In the genomic region with DNA sequence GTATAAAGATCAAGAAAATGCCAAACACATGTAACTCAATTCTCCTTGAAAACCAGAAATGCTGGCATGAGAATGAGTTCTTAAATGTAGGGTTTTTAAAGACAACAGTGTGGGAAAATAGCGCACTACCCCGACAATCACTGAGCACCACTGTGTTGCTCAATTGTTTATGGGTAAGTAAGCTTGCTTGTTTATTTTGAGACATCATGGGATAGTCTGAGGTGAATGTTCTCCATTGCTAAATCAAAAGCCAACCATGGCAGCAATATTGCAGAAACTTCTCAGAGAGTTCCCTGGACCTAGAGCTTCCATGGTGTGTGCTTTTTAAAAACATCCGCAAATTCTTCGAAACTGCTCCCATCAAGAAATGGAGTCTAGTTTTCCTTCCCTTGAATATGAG, we compare ENCODE assay signal across 38 cellular contexts.
"Had no signal": no experiment of that assay in that cellular context is flagged by ENCODE, and none has a peak within 500 bp of the region (broad histone marks: within the 10 kb centered on the region; RNA-seq: fewer than 3 reads in every experiment).

No MANE protein-coding gene starts in this region.

- H3K27me3 ChIP-seq: ascending aorta, body of pancreas, brain microvascular endothelial cell, breast epithelium, cardiac muscle cell had no signal

- H3K9me3 ChIP-seq: adrenal gland, ascending aorta, body of pancreas, breast epithelium had no signal

- H3K27ac Mint-ChIP-seq: activated naive CD4-positive, alpha-beta T cell treated with anti-CD3 and anti-CD28 coated beads for 36 hours; activated naive CD4-positive, alpha-beta T cell treated with anti-CD3 and anti-CD28 coated beads, Interleukin-2, amount 10 ng/mL, durations not matched to agents 7 days and 5 days; activated naive CD4-positive, alpha-beta T cell treated with anti-CD3 and anti-CD28 coated beads, Interleukin-2, amount 50 U/mL, for 24 hours; activated naive CD4-positive, alpha-beta T cell treated with anti-CD3 and anti-CD28 coated beads, Interleukin-2, amount 50 U/mL, for 72 hours; activated naive CD8-positive, alpha-beta T cell; activated naive CD8-positive, alpha-beta T cell treated with anti-CD3 and anti-CD28 coated beads for 36 hours; activated naive CD8-positive, alpha-beta T cell treated with anti-CD3 and anti-CD28 coated beads, Interleukin-2, amount 10 ng/mL, durations not matched to agents 7 days and 5 days; activated naive CD8-positive, alpha-beta T cell treated with anti-CD3 and anti-CD28 coated beads, Interleukin-2, amount 50 U/mL, for 24 hours; activated T-cell treated with anti-CD3 and anti-CD28 coated beads, Interleukin-2, amount 50 U/mL, for 24 hours; activated T-cell treated with anti-CD3 and anti-CD28 coated beads, Interleukin-2, amount 50 U/mL, for 72 hours; activated T-helper 1 cell treated with anti-CD3 and anti-CD28 coated beads, Interleukin-12 subunit alpha, Interleukin-12 subunit beta, Interleukin-2, Interleukin-4 antibody, amounts not matched to agents 30 ng/mL and 10 ng/mL and 1 ng/mL, durations not matched to agents 14 hours and 24 hours and 36 hours; activated T-helper 17 cell treated with anti-CD3 and anti-CD28 coated beads, Interleukin-2, amount 50 U/mL, for 72 hours; activated T-helper 2 cell treated with anti-CD3 and anti-CD28 coated beads, Interferon-gamma antibody, Interleukin-2, Interleukin-4, amounts not matched to agents 10 μg/mL and 5 μg/mL and 100 μg/mL, durations not matched to agents 14 hours and 24 hours and 36 hours; brain had no signal

- H3K27ac ChIP-seq: adrenal gland, ascending aorta, body of pancreas, brain microvascular endothelial cell, breast epithelium, cardiac muscle cell had no signal

- H3K9me3 Mint-ChIP-seq: activated naive CD4-positive, alpha-beta T cell treated with anti-CD3 and anti-CD28 coated beads for 36 hours; activated naive CD4-positive, alpha-beta T cell treated with anti-CD3 and anti-CD28 coated beads, Interleukin-2, amount 10 ng/mL, durations not matched to agents 7 days and 5 days; activated naive CD4-positive, alpha-beta T cell treated with anti-CD3 and anti-CD28 coated beads, Interleukin-2, amount 50 U/mL, for 24 hours; activated naive CD4-positive, alpha-beta T cell treated with anti-CD3 and anti-CD28 coated beads, Interleukin-2, amount 50 U/mL, for 72 hours; activated naive CD8-positive, alpha-beta T cell treated with anti-CD3 and anti-CD28 coated beads for 36 hours; activated naive CD8-positive, alpha-beta T cell treated with anti-CD3 and anti-CD28 coated beads, Interleukin-2, amount 10 ng/mL, durations not matched to agents 7 days and 5 days; activated naive CD8-positive, alpha-beta T cell treated with anti-CD3 and anti-CD28 coated beads, Interleukin-2, amount 50 U/mL, for 24 hours; activated T-cell treated with anti-CD3 and anti-CD28 coated beads, Interleukin-2, amount 50 U/mL, for 24 hours; activated T-cell treated with anti-CD3 and anti-CD28 coated beads, Interleukin-2, amount 50 U/mL, for 4 hours; activated T-helper 1 cell treated with anti-CD3 and anti-CD28 coated beads, Interleukin-12 subunit alpha, Interleukin-12 subunit beta, Interleukin-2, Interleukin-4 antibody, amounts not matched to agents 30 ng/mL and 10 ng/mL and 1 ng/mL, durations not matched to agents 14 hours and 24 hours and 36 hours; activated T-helper 17 cell treated with anti-CD3 and anti-CD28 coated beads, Interleukin-2, amount 50 U/mL, for 72 hours; activated T-helper 2 cell treated with anti-CD3 and anti-CD28 coated beads, Interferon-gamma antibody, Interleukin-2, Interleukin-4, amounts not matched to agents 10 μg/mL and 5 μg/mL and 100 μg/mL, durations not matched to agents 14 hours and 24 hours and 36 hours; central memory CD8-positive, alpha-beta T cell had no signal

- H3K4me3 ChIP-seq: adrenal gland, ascending aorta, body of pancreas, breast epithelium, cardiac muscle cell had no signal

- DNase-seq: activated effector memory CD4-positive, alpha-beta T cell treated with anti-CD3 and anti-CD28 coated beads, Interleukin-2, amount 50 U/mL, for 16 hours; activated effector memory CD4-positive, alpha-beta T cell treated with Interleukin-2 at 50 U/mL for 16 hours; activated gamma-delta T cell; activated gamma-delta T cell treated with Interleukin-2 at 50 U/mL for 16 hours; activated naive CD4-positive, alpha-beta T cell; activated naive CD4-positive, alpha-beta T cell treated with anti-CD3 and anti-CD28 coated beads for 36 hours; activated naive CD4-positive, alpha-beta T cell treated with anti-CD3 and anti-CD28 coated beads, Interleukin-2, amount 10 ng/mL, durations not matched to agents 7 days and 5 days; activated naive CD4-positive, alpha-beta T cell treated with anti-CD3 and anti-CD28 coated beads, Interleukin-2, amount 50 U/mL, for 16 hours; activated naive CD4-positive, alpha-beta T cell treated with Interleukin-2 at 50 U/mL for 16 hours; activated naive CD8-positive, alpha-beta T cell treated with anti-CD3 and anti-CD28 coated beads for 36 hours; activated naive CD8-positive, alpha-beta T cell treated with anti-CD3 and anti-CD28 coated beads, Interleukin-2, amount 10 ng/mL, durations not matched to agents 7 days and 5 days; activated naive CD8-positive, alpha-beta T cell treated with anti-CD3 and anti-CD28 coated beads, Interleukin-2, amount 50 U/mL, for 24 hours; activated T-cell treated with anti-CD3 and anti-CD28 coated beads, Interleukin-2, amount 50 U/mL, for 1 hour; activated T-cell treated with anti-CD3 and anti-CD28 coated beads, Interleukin-2, amount 50 U/mL, for 24 hours; activated T-cell treated with anti-CD3 and anti-CD28 coated beads, Interleukin-2, amount 50 U/mL, for 4 hours; activated T-cell treated with anti-CD3 and anti-CD28 coated beads, Interleukin-2, amount 50 U/mL, for 48 hours; activated T-cell treated with anti-CD3 and anti-CD28 coated beads, Interleukin-2, amount 50 U/mL, for 72 hours; adrenal gland; amniotic stem cell; amygdala; anterior cingulate cortex; aorta; body of pancreas; brain microvascular endothelial cell; caudate nucleus; central memory CD4-positive, alpha-beta T cell; cerebellar nuclear complex had no signal

- H3K36me3 ChIP-seq: adrenal gland, ascending aorta, brain microvascular endothelial cell, breast epithelium, cardiac muscle cell had no signal

- H3K36me3 Mint-ChIP-seq: activated naive CD4-positive, alpha-beta T cell treated with anti-CD3 and anti-CD28 coated beads, Interleukin-2, amount 10 ng/mL, durations not matched to agents 7 days and 5 days; activated naive CD8-positive, alpha-beta T cell treated with anti-CD3 and anti-CD28 coated beads, Interleukin-2, amount 10 ng/mL, durations not matched to agents 7 days and 5 days; brain had no signal

- ATAC-seq: activated naive CD4-positive, alpha-beta T cell treated with anti-CD3 and anti-CD28 coated beads, Interleukin-2, amount 50 U/mL, for 72 hours; activated naive CD8-positive, alpha-beta T cell treated with anti-CD3 and anti-CD28 coated beads, Interleukin-2, amount 50 U/mL, for 24 hours; activated T-cell treated with anti-CD3 and anti-CD28 coated beads, Interleukin-2, amount 50 U/mL, for 4 hours; activated T-cell treated with anti-CD3 and anti-CD28 coated beads, Interleukin-2, amount 50 U/mL, for 72 hours; activated T-helper 17 cell treated with anti-CD3 and anti-CD28 coated beads, Interleukin-2, amount 50 U/mL, for 72 hours; body of pancreas had no signal

- H3K4me1 ChIP-seq: adrenal gland, ascending aorta, body of pancreas, breast epithelium had no signal

- H3K4me3 Mint-ChIP-seq: activated naive CD4-positive, alpha-beta T cell treated with anti-CD3 and anti-CD28 coated beads for 36 hours; activated naive CD4-positive, alpha-beta T cell treated with anti-CD3 and anti-CD28 coated beads, Interleukin-2, amount 10 ng/mL, durations not matched to agents 7 days and 5 days; activated naive CD4-positive, alpha-beta T cell treated with anti-CD3 and anti-CD28 coated beads, Interleukin-2, amount 50 U/mL, for 24 hours; activated naive CD8-positive, alpha-beta T cell; activated naive CD8-positive, alpha-beta T cell treated with anti-CD3 and anti-CD28 coated beads for 36 hours; activated naive CD8-positive, alpha-beta T cell treated with anti-CD3 and anti-CD28 coated beads, Interleukin-2, amount 10 ng/mL, durations not matched to agents 7 days and 5 days; activated naive CD8-positive, alpha-beta T cell treated with anti-CD3 and anti-CD28 coated beads, Interleukin-2, amount 50 U/mL, for 24 hours; activated T-cell treated with anti-CD3 and anti-CD28 coated beads, Interleukin-2, amount 50 U/mL, for 24 hours; activated T-cell treated with anti-CD3 and anti-CD28 coated beads, Interleukin-2, amount 50 U/mL, for 4 hours; activated T-cell treated with anti-CD3 and anti-CD28 coated beads, Interleukin-2, amount 50 U/mL, for 72 hours; activated T-helper 1 cell treated with anti-CD3 and anti-CD28 coated beads, Interleukin-12 subunit alpha, Interleukin-12 subunit beta, Interleukin-2, Interleukin-4 antibody, amounts not matched to agents 30 ng/mL and 10 ng/mL and 1 ng/mL, durations not matched to agents 14 hours and 24 hours and 36 hours; activated T-helper 17 cell treated with anti-CD3 and anti-CD28 coated beads, Interleukin-2, amount 50 U/mL, for 72 hours; brain; central memory CD8-positive, alpha-beta T cell had no signal

- H3K27me3 Mint-ChIP-seq: activated naive CD4-positive, alpha-beta T cell treated with anti-CD3 and anti-CD28 coated beads, Interleukin-2, amount 10 ng/mL, durations not matched to agents 7 days and 5 days; activated naive CD4-positive, alpha-beta T cell treated with anti-CD3 and anti-CD28 coated beads, Interleukin-2, amount 50 U/mL, for 24 hours; activated naive CD8-positive, alpha-beta T cell; activated naive CD8-positive, alpha-beta T cell treated with anti-CD3 and anti-CD28 coated beads for 36 hours; activated naive CD8-positive, alpha-beta T cell treated with anti-CD3 and anti-CD28 coated beads, Interleukin-2, amount 10 ng/mL, durations not matched to agents 7 days and 5 days; activated naive CD8-positive, alpha-beta T cell treated with anti-CD3 and anti-CD28 coated beads, Interleukin-2, amount 50 U/mL, for 24 hours; activated T-cell treated with anti-CD3 and anti-CD28 coated beads, Interleukin-2, amount 50 U/mL, for 24 hours; activated T-helper 17 cell treated with anti-CD3 and anti-CD28 coated beads, Interleukin-2, amount 50 U/mL, for 72 hours had no signal

- H3K4me1 Mint-ChIP-seq: central memory CD8-positive, alpha-beta T cell had no signal
